In the genomic region with DNA sequence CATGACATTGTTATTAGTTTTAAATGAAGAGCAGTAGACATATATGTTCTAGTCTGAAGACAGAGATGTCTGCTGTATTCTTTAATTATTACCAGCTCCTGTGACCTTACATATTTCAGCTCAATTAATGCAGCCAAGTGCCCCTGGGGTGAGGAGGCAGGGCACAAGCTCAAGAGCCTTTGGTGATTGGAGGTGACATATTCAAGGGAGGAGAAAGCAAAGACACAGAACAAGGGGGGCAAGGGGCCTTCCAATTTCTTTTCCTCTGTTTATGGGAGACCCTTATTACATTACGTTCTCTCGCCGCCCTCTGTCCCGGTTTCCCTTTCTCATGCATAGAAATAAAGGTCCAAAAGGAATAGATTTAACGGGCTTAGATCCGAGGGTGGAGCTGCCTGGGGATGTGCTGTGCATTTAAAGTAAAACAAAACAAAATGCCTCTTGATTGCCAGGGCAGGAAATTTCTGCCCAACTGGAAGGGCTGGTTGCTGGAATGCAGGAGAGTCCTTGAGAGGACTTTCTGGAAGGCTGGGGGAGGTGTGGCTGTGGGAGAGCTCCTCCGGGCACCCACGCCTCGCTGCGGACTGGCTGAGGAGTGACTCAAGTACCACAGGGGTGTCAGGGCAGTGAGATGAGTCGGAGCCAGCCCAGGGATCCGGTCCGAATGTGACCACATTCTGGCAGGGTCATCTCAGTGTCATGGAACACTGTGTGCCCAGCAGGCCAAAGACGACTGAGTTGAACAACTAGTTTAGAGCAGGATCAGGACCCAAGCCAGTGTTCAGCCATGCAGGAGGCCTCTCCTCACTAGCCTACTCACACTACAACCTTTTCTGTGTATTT, we compare ENCODE assay signal across 1 cellular context.
A peak's percentile ranks its signal among the peaks of the same experiment; 100 is the strongest.
TF ChIP-seq lines count a peak whose summit lies in the region.

No MANE protein-coding gene starts in this region.

TF ChIP-seq in HCT116, 20 proteins besides CTCF, POLR2A, EP300 and RAD21:
- no peak for TF ChIP-seq REST (IDR thresholded peaks at IDR 0.05; ENCODE audit: low read depth)
- TF ChIP-seq SRF (IDR thresholded peaks at IDR 0.05; ENCODE audit: low read depth), result no peak
- peak; percentile 42 for TF ChIP-seq JUND (IDR thresholded peaks at IDR 0.05)
- TF ChIP-seq, protein P1, sequence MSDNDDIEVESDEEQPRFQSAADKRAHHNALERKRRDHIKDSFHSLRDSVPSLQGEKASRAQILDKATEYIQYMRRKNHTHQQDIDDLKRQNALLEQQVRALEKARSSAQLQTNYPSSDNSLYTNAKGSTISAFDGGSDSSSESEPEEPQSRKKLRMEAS (IDR thresholded peaks at IDR 0.05), result no peak
- no peak for TF ChIP-seq YY1 (IDR thresholded peaks at IDR 0.05; ENCODE audit: extremely low read depth, insufficient replicate concordance, low read depth, low read length)
- peak; percentile 74 for TF ChIP-seq EGR1 (IDR thresholded peaks at IDR 0.05; ENCODE audit: low read depth)
- no peak for TF ChIP-seq EZH2 (IDR thresholded peaks at IDR 0.05)
- no peak for TF ChIP-seq SIN3A (IDR thresholded peaks at IDR 0.05; ENCODE audit: low read depth)
- TF ChIP-seq CBX3 (IDR thresholded peaks at IDR 0.05; ENCODE audit: low read depth), result peak; percentile 63; the same call in 1 of the 2 replicates
- no peak for TF ChIP-seq CEBPB (IDR thresholded peaks at IDR 0.05; ENCODE audit: low read depth)
- peak; percentile 70 for TF ChIP-seq SP1 (IDR thresholded peaks at IDR 0.05; ENCODE audit: low read depth)
- TF ChIP-seq POLR2AphosphoS5 (IDR thresholded peaks at IDR 0.05; ENCODE audit: low read depth, low read length), result peak; percentile 37; the same call in 1 of the 2 replicates
- no peak for TF ChIP-seq ELF1 (IDR thresholded peaks at IDR 0.05; ENCODE audit: borderline replicate concordance, low read depth)
- TF ChIP-seq EZH2phosphoT487 (IDR thresholded peaks at IDR 0.05; ENCODE audit: borderline replicate concordance), result no peak
- no peak for TF ChIP-seq ZFX (IDR thresholded peaks at IDR 0.05)
